ENCODE assay signal across 1 cellular context in genomic region chr5:1339139-1339817, GRCh38.
TF ChIP-seq lines count a peak whose summit lies in the region.

No MANE protein-coding gene starts in this region.

TF ChIP-seq in K562, 482 proteins besides CTCF, POLR2A, EP300 and RAD21 (continued from another document):
- TF ChIP-seq RBM22 (IDR thresholded peaks at IDR 0.05; ENCODE audit: low read depth, low read length, poor library complexity, severe bottlenecking) (peak; percentile 44), POLR2G (IDR thresholded peaks at IDR 0.05; ENCODE audit: low read depth, low read length) (peak; percentile 57)
